8 cellular contexts compared by ENCODE assay signal in genomic region chr11:70483077-70483861, GRCh38.
DNase-seq lines count a peak whose midpoint lies in the region; ATAC-seq, FAIRE-seq and TF ChIP-seq lines count a peak whose summit lies in the region.

No MANE protein-coding gene starts in this region.

- peaks cover 37% of the 10 kb centered on the region for H3K27me3 Mint-ChIP-seq in astrocyte (ENCODE audit: low read depth, unreplicated experiment)

- intact Hi-C loops in HepG2 (cut with micrococcal nuclease; ENCODE audit: unreplicated experiment): no loop called here

- TF ChIP-seq CTCF in astrocyte (IDR thresholded peaks at IDR 0.05; ENCODE audit: insufficient read depth, low read depth, low read length): peak; percentile 35
- peak; percentile 28 for TF ChIP-seq CTCF in HepG2 (CRISPR knock-in tag; IDR thresholded peaks at IDR 0.05)

- H3K9ac ChIP-seq in BLaER1 (no peak overlapping the region), astrocyte (ENCODE audit: low read length) (no peak overlapping the region), HepG2 (ENCODE audit: insufficient read depth, low read depth, low read length) (no peak overlapping the region)

- TF ChIP-seq EP300 in HepG2 (IDR thresholded peaks at IDR 0.05; ENCODE audit: low read depth in 2 of 2, low read length in 2 of 2): no peak
- TF ChIP-seq EP300 in HepG2 (CRISPR knock-in tag; IDR thresholded peaks at IDR 0.05; ENCODE audit: borderline replicate concordance): no peak

- H3K36me3 ChIP-seq in BLaER1 (no peaks in the 10 kb centered on the region), astrocyte (ENCODE audit: insufficient read depth, low read length) (no peaks in the 10 kb centered on the region), HepG2 (replicated peaks in 1 of 2; ENCODE audit: control insufficient read depth in 1 of 2, insufficient read depth in 2 of 2, low read length in 2 of 2) (peaks cover 26 to 58% of the 10 kb centered on the region in 2 experiments; a peak in 4 of 5 replicates)

- in situ Hi-C loops in HepG2 (cut with HindIII; ENCODE audit: extremely low pct_ligation_motif_present, low pct_unique_long_range_greater_than_20kb): no loop called here

- H3K9me3 ChIP-seq in BLaER1 (peaks cover 15% of the 10 kb centered on the region), astrocyte (ENCODE audit: insufficient read depth, low read depth, low read length) (no peaks in the 10 kb centered on the region), HepG2 (ENCODE audit: low read length) (no peaks in the 10 kb centered on the region)

- H3K4me3 ChIP-seq in BLaER1: no peak overlapping the region
- H3K4me3 ChIP-seq in astrocyte (ENCODE audit: insufficient read depth, low read depth, low read length): no peak overlapping the region
- no peak overlapping the region for H3K4me3 ChIP-seq in HepG2 (replicated peaks in 1 of 3; ENCODE audit: insufficient read depth in 1 of 3, low read depth in 2 of 3, low read length in 3 of 3)

- peaks cover 5% of the 10 kb centered on the region for H3K36me3 Mint-ChIP-seq in astrocyte (ENCODE audit: low read depth, unreplicated experiment)

- H3K79me2 ChIP-seq in astrocyte (ENCODE audit: insufficient read depth, low read length) (no peaks in the 10 kb centered on the region), HepG2 (ENCODE audit: insufficient read depth, low read length) (no peaks in the 10 kb centered on the region)

- WGBS in HepG2 (ENCODE audit: low lambda C conversion rate): 95% methylated on average over 9 of the region's 9 CpGs

- H3K9me3 Mint-ChIP-seq in astrocyte (ENCODE audit: unreplicated experiment): peaks cover 3% of the 10 kb centered on the region

- H3K4me1 Mint-ChIP-seq in astrocyte (ENCODE audit: low read depth, unreplicated experiment): peaks cover 3% of the 10 kb centered on the region

- TF ChIP-seq RAD21 in HepG2 (CRISPR knock-in tag; IDR thresholded peaks at IDR 0.05): no peak

- BruUV-seq in HepG2 (replicated peaks; lab: Mats Ljungman, UMichigan): no TSS peak

- H3K4me1 ChIP-seq in BLaER1: peaks cover 28% of the 10 kb centered on the region
- peaks cover 7% of the 10 kb centered on the region for H3K4me1 ChIP-seq in astrocyte (ENCODE audit: insufficient read depth, low read length)
- H3K4me1 ChIP-seq in HepG2 (ENCODE audit: insufficient read depth, low read length): no peaks in the 10 kb centered on the region

- TF ChIP-seq POLR2A in HepG2 (IDR thresholded peaks at IDR 0.05; ENCODE audit: insufficient read depth in 1 of 2, low read depth in 2 of 2, low read length in 2 of 2): no peak

- H4K20me1 ChIP-seq in BLaER1 (no peaks in the 10 kb centered on the region), astrocyte (ENCODE audit: insufficient read depth, low read length) (no peaks in the 10 kb centered on the region), HepG2 (ENCODE audit: insufficient read depth, low read length) (no peaks in the 10 kb centered on the region)

- H3K27me3 ChIP-seq in BLaER1 (no peaks in the 10 kb centered on the region), astrocyte (ENCODE audit: insufficient read depth, low read length) (peaks cover 2% of the 10 kb centered on the region), HepG2 (ENCODE audit: control insufficient read depth in 1 of 2, insufficient read depth in 2 of 2, low read length in 2 of 2) (no peaks in the 10 kb centered on the region)

- H3K4me3 Mint-ChIP-seq in astrocyte (ENCODE audit: unreplicated experiment): no peak overlapping the region

- H2AFZ ChIP-seq in astrocyte (ENCODE audit: low read depth, low read length): no peak overlapping the region
- no peak overlapping the region for H2AFZ ChIP-seq in HepG2 (ENCODE audit: low read length)

- POLR2A ChIA-PET in HepG2 (lab: Yijun Ruan, JAX): no interaction called here

- H3K27ac Mint-ChIP-seq in astrocyte (ENCODE audit: unreplicated experiment): no peak overlapping the region

- no peak for ATAC-seq in HepG2
- ATAC-seq in HG03457 (IDR thresholded peaks at IDR 0.05; ENCODE audit: unreplicated experiment): no peak
- ATAC-seq in activated CD4-positive, CD25-positive, alpha-beta regulatory T cell treated with anti-CD3 and anti-CD28 coated beads, Interleukin-2, amount 50 U/mL, for 24 hours: no peak
- ATAC-seq in HG03135 (IDR thresholded peaks at IDR 0.05; ENCODE audit: unreplicated experiment): no peak

- H3K27ac ChIP-seq in BLaER1 (peak overlapping the region; percentile 22; the same call in 1 of the 2 replicates), astrocyte (ENCODE audit: low read depth, low read length) (peak overlapping the region; percentile 21), HepG2 (ENCODE audit: extremely low read length, insufficient read depth, low read length) (no peak overlapping the region)

- H3K4me2 ChIP-seq in BLaER1 (peak overlapping the region; percentile 66), astrocyte (ENCODE audit: low read length) (peak overlapping the region; percentile 42), HepG2 (ENCODE audit: low read depth, low read length) (no peak overlapping the region)

- CTCF ChIA-PET in HepG2 (lab: Yijun Ruan, JAX; ENCODE audit: low intra/inter-chr PET ratio, low total read pairs): no interaction called here

- DNase-seq in HuH-7.5 (ENCODE audit: low spot score) (peak; percentile 47), astrocyte (ENCODE audit: low read depth) (peak; percentile 78), HepG2 (ENCODE audit: low spot score) (no peak), dedifferentiated amniotic fluid mesenchymal stem cell (ENCODE audit: extremely low spot score) (no peak)

- FAIRE-seq in astrocyte (lab: Jason Lieb, UNC): no peak
- FAIRE-seq in HepG2 (lab: Jason Lieb, UNC): no peak

TF ChIP-seq in HepG2, 621 proteins besides CTCF, POLR2A, EP300 and RAD21:
- TF ChIP-seq ATF5 (CRISPR knock-in tag; IDR thresholded peaks at IDR 0.05; ENCODE audit: low read depth) (no peak), ZHX1 (CRISPR knock-in tag; IDR thresholded peaks at IDR 0.05; ENCODE audit: low read depth) (no peak), HCFC1 (IDR thresholded peaks at IDR 0.05; ENCODE audit: low read depth, low read length) (no peak), PAX8 (CRISPR knock-in tag; IDR thresholded peaks at IDR 0.05; ENCODE audit: borderline replicate concordance) (no peak)
- TF ChIP-seq, protein P1, sequence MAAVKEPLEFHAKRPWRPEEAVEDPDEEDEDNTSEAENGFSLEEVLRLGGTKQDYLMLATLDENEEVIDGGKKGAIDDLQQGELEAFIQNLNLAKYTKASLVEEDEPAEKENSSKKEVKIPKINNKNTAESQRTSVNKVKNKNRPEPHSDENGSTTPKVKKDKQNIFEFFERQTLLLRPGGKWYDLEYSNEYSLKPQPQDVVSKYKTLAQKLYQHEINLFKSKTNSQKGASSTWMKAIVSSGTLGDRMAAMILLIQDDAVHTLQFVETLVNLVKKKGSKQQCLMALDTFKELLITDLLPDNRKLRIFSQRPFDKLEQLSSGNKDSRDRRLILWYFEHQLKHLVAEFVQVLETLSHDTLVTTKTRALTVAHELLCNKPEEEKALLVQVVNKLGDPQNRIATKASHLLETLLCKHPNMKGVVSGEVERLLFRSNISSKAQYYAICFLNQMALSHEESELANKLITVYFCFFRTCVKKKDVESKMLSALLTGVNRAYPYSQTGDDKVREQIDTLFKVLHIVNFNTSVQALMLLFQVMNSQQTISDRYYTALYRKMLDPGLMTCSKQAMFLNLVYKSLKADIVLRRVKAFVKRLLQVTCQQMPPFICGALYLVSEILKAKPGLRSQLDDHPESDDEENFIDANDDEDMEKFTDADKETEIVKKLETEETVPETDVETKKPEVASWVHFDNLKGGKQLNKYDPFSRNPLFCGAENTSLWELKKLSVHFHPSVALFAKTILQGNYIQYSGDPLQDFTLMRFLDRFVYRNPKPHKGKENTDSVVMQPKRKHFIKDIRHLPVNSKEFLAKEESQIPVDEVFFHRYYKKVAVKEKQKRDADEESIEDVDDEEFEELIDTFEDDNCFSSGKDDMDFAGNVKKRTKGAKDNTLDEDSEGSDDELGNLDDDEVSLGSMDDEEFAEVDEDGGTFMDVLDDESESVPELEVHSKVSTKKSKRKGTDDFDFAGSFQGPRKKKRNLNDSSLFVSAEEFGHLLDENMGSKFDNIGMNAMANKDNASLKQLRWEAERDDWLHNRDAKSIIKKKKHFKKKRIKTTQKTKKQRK (IDR thresholded peaks at IDR 0.05; ENCODE audit: low read length): no peak

Comparison
In these comparisons a context has a peak if more than half of its experiments do, and no peak if none do; other contexts are left out.
1. DNase-seq: peak in HuH-7.5 (single experiment) and astrocyte (single experiment); none in HepG2 (single experiment) and dedifferentiated amniotic fluid mesenchymal stem cell (single experiment).